Comparison of ENCODE assay signal across 18 cellular contexts in genomic region chr15:71545223-71545760, GRCh38.
DNase-seq lines count a peak whose midpoint lies in the region; TF ChIP-seq lines count a peak whose summit lies in the region.
"Had no signal": no experiment of that assay in that cellular context is flagged by ENCODE, and none has a peak within 500 bp of the region (broad histone marks: within the 10 kb centered on the region; RNA-seq: fewer than 3 reads in every experiment).

No MANE protein-coding gene starts in this region.

- CTCF ChIA-PET in MCF 10A (lab: Yijun Ruan, JAX): interaction anchor here (0.6 kb wide), 1 partner anchor 185 kb away, joined by 3 read pairs; no protein-coding TSS in a partner anchor

- H3K9ac ChIP-seq in trophoblast cell (ENCODE audit: low read length): no peak overlapping the region

- H2BK120ac ChIP-seq in trophoblast cell (ENCODE audit: insufficient read depth, low read length, poor library complexity): no peak overlapping the region

- no peak overlapping the region for H2BK12ac ChIP-seq in trophoblast cell (ENCODE audit: low read length)

- no peak overlapping the region for H3K23ac ChIP-seq in trophoblast cell (ENCODE audit: low read length)

- no peaks in the 10 kb centered on the region for H3K36me3 ChIP-seq in trophoblast cell (ENCODE audit: control insufficient read depth in 1 of 2, insufficient read depth in 2 of 2, low read length in 2 of 2)
- H3K36me3 ChIP-seq: HAP-1 had no signal

- DNase-seq in AG10803 (ENCODE audit: low read depth) (peak; percentile 30), astrocyte of the spinal cord (ENCODE audit: low read depth, low spot score) (peak; percentile 60), fibroblast of mammary gland (ENCODE audit: low read depth) (peak; percentile 39), trophoblast cell (peak; percentile 20 to 88), superior temporal gyrus (ENCODE audit: extremely low spot score) (no peak), NCI-H2227 (lab: John Stamatoyannopoulos, UW; ENCODE audit: unreplicated experiment) (no peak), MCF 10A (ENCODE audit: unreplicated experiment) (no peak)
- DNase-seq in activated T-helper 1 cell treated with anti-CD3 and anti-CD28 coated beads, Interleukin-12 subunit alpha, Interleukin-12 subunit beta, Interleukin-2, Interleukin-4 antibody, amounts not matched to agents 30 ng/mL and 10 ng/mL and 1 ng/mL, durations not matched to agents 14 hours and 24 hours and 36 hours (ENCODE audit: low spot score): no peak
- DNase-seq: DMS79 treated with DMSO at 0.1 percent for 48 hours, NCI-H1694 treated with DMSO at 0.1 percent for 48 hours, NCI-H2107, NCI-H2227 treated with DMSO at 0.1 percent for 48 hours, NCI-H510A treated with DMSO at 0.1 percent for 48 hours, NCI-H774 had no signal

- no peaks in the 10 kb centered on the region for H3K9me3 ChIP-seq in trophoblast cell (ENCODE audit: insufficient read depth, low read depth, low read length)
- H3K9me3 ChIP-seq: HAP-1 had no signal

- no peak overlapping the region for H4K8ac ChIP-seq in trophoblast cell (ENCODE audit: low read depth, low read length)

- in situ Hi-C loops in astrocyte of the spinal cord (cut with HindIII; ENCODE audit: low sequenced_read_pairs): no loop called here

- no peaks in the 10 kb centered on the region for H3K27me3 ChIP-seq in trophoblast cell (ENCODE audit: insufficient read depth, low read length)

- no peaks in the 10 kb centered on the region for H3K79me1 ChIP-seq in trophoblast cell (ENCODE audit: low read length)

- no peak overlapping the region for H3K4me2 ChIP-seq in trophoblast cell (ENCODE audit: low read length)

- no peak overlapping the region for H4K12ac ChIP-seq in trophoblast cell (ENCODE audit: low read depth, low read length)

- H3K27ac ChIP-seq in trophoblast cell (ENCODE audit: low read depth, low read length): no peak overlapping the region
- H3K27ac ChIP-seq: 22Rv1 had no signal

- no peaks in the 10 kb centered on the region for H3K79me2 ChIP-seq in trophoblast cell (ENCODE audit: control insufficient read depth, insufficient read depth, low read length, poor library complexity)

- no peak overlapping the region for H2AFZ ChIP-seq in trophoblast cell (ENCODE audit: insufficient read depth, low read length, poor library complexity)

- H3K4me3 ChIP-seq in AG10803 (ENCODE audit: low read length) (no peak overlapping the region), astrocyte of the spinal cord (ENCODE audit: low read depth, low read length) (no peak overlapping the region), fibroblast of mammary gland (ENCODE audit: control insufficient read depth, low read depth, low read length) (no peak overlapping the region), trophoblast cell (ENCODE audit: low read depth, low read length) (no peak overlapping the region)
- H3K4me3 ChIP-seq: HAP-1 had no signal

- no peak overlapping the region for H3K4me3 Mint-ChIP-seq in activated T-helper 1 cell treated with anti-CD3 and anti-CD28 coated beads, Interleukin-12 subunit alpha, Interleukin-12 subunit beta, Interleukin-2, Interleukin-4 antibody, amounts not matched to agents 30 ng/mL and 10 ng/mL and 1 ng/mL, durations not matched to agents 14 hours and 24 hours and 36 hours
- H3K4me3 Mint-ChIP-seq in MCF 10A (ENCODE audit: unreplicated experiment): no peak overlapping the region
- H3K4me3 Mint-ChIP-seq: B cell, IgD-negative memory B cell had no signal

- no peak overlapping the region for H2AK5ac ChIP-seq in trophoblast cell (ENCODE audit: low read length)

- WGBS in trophoblast cell (ENCODE audit: extremely low coverage, insufficient coverage, insufficient read length): no CpG with 5 or more reads among the region's 5 CpGs

- POLR2A ChIA-PET in MCF 10A (lab: Yijun Ruan, JAX): no interaction called here

- no peaks in the 10 kb centered on the region for H3K4me1 Mint-ChIP-seq in activated T-helper 1 cell treated with anti-CD3 and anti-CD28 coated beads, Interleukin-12 subunit alpha, Interleukin-12 subunit beta, Interleukin-2, Interleukin-4 antibody, amounts not matched to agents 30 ng/mL and 10 ng/mL and 1 ng/mL, durations not matched to agents 14 hours and 24 hours and 36 hours (ENCODE audit: low read depth)
- no peaks in the 10 kb centered on the region for H3K4me1 Mint-ChIP-seq in MCF 10A (ENCODE audit: insufficient read depth, unreplicated experiment)
- H3K4me1 Mint-ChIP-seq: B cell, IgD-negative memory B cell had no signal

- H3K27ac Mint-ChIP-seq in activated T-helper 1 cell treated with anti-CD3 and anti-CD28 coated beads, Interleukin-12 subunit alpha, Interleukin-12 subunit beta, Interleukin-2, Interleukin-4 antibody, amounts not matched to agents 30 ng/mL and 10 ng/mL and 1 ng/mL, durations not matched to agents 14 hours and 24 hours and 36 hours: no peak overlapping the region
- no peak overlapping the region for H3K27ac Mint-ChIP-seq in MCF 10A (ENCODE audit: low read depth, unreplicated experiment)
- H3K27ac Mint-ChIP-seq: B cell, IgD-negative memory B cell had no signal

- H3K18ac ChIP-seq in trophoblast cell (ENCODE audit: low read length): no peak overlapping the region

- H2BK5ac ChIP-seq in trophoblast cell (ENCODE audit: low read depth, low read length, poor library complexity): no peak overlapping the region

- no peak overlapping the region for H4K91ac ChIP-seq in trophoblast cell (ENCODE audit: low read depth, low read length)

- no peak overlapping the region for H3K4ac ChIP-seq in trophoblast cell (ENCODE audit: low read depth, low read length)

- H3K36me3 Mint-ChIP-seq in activated T-helper 1 cell treated with anti-CD3 and anti-CD28 coated beads, Interleukin-12 subunit alpha, Interleukin-12 subunit beta, Interleukin-2, Interleukin-4 antibody, amounts not matched to agents 30 ng/mL and 10 ng/mL and 1 ng/mL, durations not matched to agents 14 hours and 24 hours and 36 hours (ENCODE audit: low read depth): no peaks in the 10 kb centered on the region
- peaks cover 6% of the 10 kb centered on the region for H3K36me3 Mint-ChIP-seq in MCF 10A (ENCODE audit: insufficient read depth, unreplicated experiment)

- no peak overlapping the region for H3K14ac ChIP-seq in trophoblast cell (ENCODE audit: low read length)

- H3K27me3 Mint-ChIP-seq in activated T-helper 1 cell treated with anti-CD3 and anti-CD28 coated beads, Interleukin-12 subunit alpha, Interleukin-12 subunit beta, Interleukin-2, Interleukin-4 antibody, amounts not matched to agents 30 ng/mL and 10 ng/mL and 1 ng/mL, durations not matched to agents 14 hours and 24 hours and 36 hours (ENCODE audit: insufficient read depth): peaks cover 2% of the 10 kb centered on the region
- H3K27me3 Mint-ChIP-seq in MCF 10A (ENCODE audit: insufficient read depth, unreplicated experiment): no peaks in the 10 kb centered on the region

- intact Hi-C loops in activated T-helper 1 cell treated with anti-CD3 and anti-CD28 coated beads, Interleukin-12 subunit alpha, Interleukin-12 subunit beta, Interleukin-2, Interleukin-4 antibody, amounts not matched to agents 30 ng/mL and 10 ng/mL and 1 ng/mL, durations not matched to agents 14 hours and 24 hours and 36 hours (cut with micrococcal nuclease): no loop called here
- intact Hi-C loops in MCF 10A (cut with micrococcal nuclease): no loop called here

- no TSS peak for BruUV-seq in MCF 10A (replicated peaks; lab: Mats Ljungman, UMichigan)

- H3K4me1 ChIP-seq in trophoblast cell (ENCODE audit: control insufficient read depth in 1 of 2, insufficient read depth in 2 of 2, low read length in 2 of 2): no peaks in the 10 kb centered on the region
- H3K4me1 ChIP-seq: HAP-1 had no signal

- H3K9me3 Mint-ChIP-seq in activated T-helper 1 cell treated with anti-CD3 and anti-CD28 coated beads, Interleukin-12 subunit alpha, Interleukin-12 subunit beta, Interleukin-2, Interleukin-4 antibody, amounts not matched to agents 30 ng/mL and 10 ng/mL and 1 ng/mL, durations not matched to agents 14 hours and 24 hours and 36 hours: no peaks in the 10 kb centered on the region
- no peaks in the 10 kb centered on the region for H3K9me3 Mint-ChIP-seq in MCF 10A (ENCODE audit: unreplicated experiment)

- TF ChIP-seq CTCF in AG10803 (conservative IDR thresholded peaks at IDR 0.05; ENCODE audit: low read length): no peak
- no peak for TF ChIP-seq CTCF in astrocyte of the spinal cord (IDR thresholded peaks at IDR 0.05; ENCODE audit: low read depth, low read length)
- no peak for TF ChIP-seq CTCF in fibroblast of mammary gland (conservative IDR thresholded peaks at IDR 0.05; ENCODE audit: control insufficient read depth, insufficient read depth, low read depth, low read length)
- TF ChIP-seq CTCF in MCF 10A (IDR thresholded peaks at IDR 0.05; ENCODE audit: unreplicated experiment): no peak

Comparison
In these comparisons a context has a peak if more than half of its experiments do, and no peak if none do; other contexts are left out.
1. DNase-seq: peak in AG10803 (single experiment), astrocyte of the spinal cord (single experiment), fibroblast of mammary gland (single experiment) and trophoblast cell (2 of 2); none in activated T-helper 1 cell treated with anti-CD3 and anti-CD28 coated beads, Interleukin-12 subunit alpha, Interleukin-12 subunit beta, Interleukin-2, Interleukin-4 antibody, amounts not matched to agents 30 ng/mL and 10 ng/mL and 1 ng/mL, durations not matched to agents 14 hours and 24 hours and 36 hours (single experiment), superior temporal gyrus (single experiment), NCI-H2227 (single experiment) and MCF 10A (single experiment).